Comparison of ENCODE assay signal across 12 cellular contexts in genomic region chr11:7533199-7534029, GRCh38.
DNase-seq lines count a peak whose midpoint lies in the region; ATAC-seq and TF ChIP-seq lines count a peak whose summit lies in the region.
"Had no signal": no experiment of that assay in that cellular context is flagged by ENCODE, and none has a peak within 500 bp of the region (broad histone marks: within the 10 kb centered on the region; RNA-seq: fewer than 3 reads in every experiment).

No MANE protein-coding gene starts in this region.

- peaks cover 25% of the 10 kb centered on the region for H3K27me3 Mint-ChIP-seq in nephron (ENCODE audit: low read depth)

- DNase-seq in dedifferentiated amniotic fluid mesenchymal stem cell (ENCODE audit: extremely low spot score) (no peak), GM19240 (ENCODE audit: insufficient read length, low spot score) (no peak), midbrain (lab: John Stamatoyannopoulos, UW) (no peak)
- DNase-seq: activated effector memory CD4-positive, alpha-beta T cell treated with Interleukin-2 at 50 U/mL for 16 hours; NCI-H526 treated with DMSO at 0.1 percent for 48 hours; Right ventricle myocardium superior; uterus had no signal

- no peaks in the 10 kb centered on the region for H3K36me3 Mint-ChIP-seq in nephron (ENCODE audit: low read depth)

- no peak for TF ChIP-seq CTCF in nephron (IDR thresholded peaks at IDR 0.05; ENCODE audit: unreplicated experiment in 3 of 3)

- peak; percentile 12 for ATAC-seq in GM18870 (IDR thresholded peaks at IDR 0.05; ENCODE audit: unreplicated experiment)
- peak; percentile 31 for ATAC-seq in GM21717 (IDR thresholded peaks at IDR 0.05; ENCODE audit: unreplicated experiment)
- ATAC-seq in HG03139 (IDR thresholded peaks at IDR 0.05; ENCODE audit: unreplicated experiment) = peak; percentile 20
- ATAC-seq: esophagus mucosa had no signal

- H3K4me3 Mint-ChIP-seq in nephron = peak overlapping the region in 1 of 3 experiments; percentile 1

- H3K4me1 Mint-ChIP-seq in nephron = peaks cover 27% of the 10 kb centered on the region

- no peaks in the 10 kb centered on the region for H3K9me3 Mint-ChIP-seq in nephron

- peak overlapping the region in 2 of 3 experiments; percentile 24 to 83 for H3K27ac Mint-ChIP-seq in nephron
